Comparison of ENCODE assay signal across 23 cellular contexts in genomic region chr9:104977168-104977567, GRCh38.
"Had no signal": no experiment of that assay in that cellular context is flagged by ENCODE, and none has a peak within 500 bp of the region (broad histone marks: within the 10 kb centered on the region; RNA-seq: fewer than 3 reads in every experiment).

No MANE protein-coding gene starts in this region.

- H3K4me1 ChIP-seq: ascending aorta had no signal

- H3K4me3 ChIP-seq: ascending aorta, cardiac muscle cell, K562 had no signal

- DNase-seq: activated CD4-positive, alpha-beta T cell treated with anti-CD3 and anti-CD28 coated beads for 36 hours; activated CD4-positive, alpha-beta T cell treated with anti-CD3 and anti-CD28 coated beads, Interleukin-2, amount 10 ng/mL, durations not matched to agents 7 days and 5 days; activated CD4-positive, alpha-beta T cell treated with anti-CD3 and anti-CD28 coated beads, Interleukin-2, amount 50 U/mL, for 48 hours; activated CD8-positive, alpha-beta T cell treated with anti-CD3 and anti-CD28 coated beads, Interleukin-2, amount 10 ng/mL, durations not matched to agents 7 days and 5 days; activated gamma-delta T cell; activated naive CD4-positive, alpha-beta T cell treated with Interleukin-2 at 50 U/mL for 16 hours; activated naive CD8-positive, alpha-beta T cell treated with anti-CD3 and anti-CD28 coated beads, Interleukin-2, amount 10 ng/mL, durations not matched to agents 7 days and 5 days; activated T-cell treated with anti-CD3 and anti-CD28 coated beads, Interleukin-2, amount 50 U/mL, for 24 hours; amygdala; NCI-H1092 treated with DMSO at 0.1 percent for 48 hours; NCI-H1417; NCI-H187 treated with DMSO at 0.1 percent for 48 hours; NCI-H2081; NCI-H345; NCI-H524 treated with DMSO at 0.1 percent for 48 hours; Right ventricle myocardium superior; SW 1271; T-helper 1 cell had no signal

- H3K27ac ChIP-seq: ascending aorta, cardiac muscle cell had no signal

- ATAC-seq: activated CD4-positive, alpha-beta T cell treated with anti-CD3 and anti-CD28 coated beads for 36 hours; activated CD4-positive, CD25-positive, alpha-beta regulatory T cell treated with anti-CD3 and anti-CD28 coated beads, Interleukin-2, amount 50 U/mL, for 24 hours; activated CD8-positive, alpha-beta T cell treated with anti-CD3 and anti-CD28 coated beads, Interleukin-2, amount 10 ng/mL, durations not matched to agents 7 days and 5 days; K562; WTC11 had no signal

- H3K36me3 ChIP-seq: ascending aorta, cardiac muscle cell had no signal

- H3K9me3 ChIP-seq: ascending aorta had no signal

- H3K27me3 ChIP-seq: ascending aorta, cardiac muscle cell had no signal
